In the genomic region with DNA sequence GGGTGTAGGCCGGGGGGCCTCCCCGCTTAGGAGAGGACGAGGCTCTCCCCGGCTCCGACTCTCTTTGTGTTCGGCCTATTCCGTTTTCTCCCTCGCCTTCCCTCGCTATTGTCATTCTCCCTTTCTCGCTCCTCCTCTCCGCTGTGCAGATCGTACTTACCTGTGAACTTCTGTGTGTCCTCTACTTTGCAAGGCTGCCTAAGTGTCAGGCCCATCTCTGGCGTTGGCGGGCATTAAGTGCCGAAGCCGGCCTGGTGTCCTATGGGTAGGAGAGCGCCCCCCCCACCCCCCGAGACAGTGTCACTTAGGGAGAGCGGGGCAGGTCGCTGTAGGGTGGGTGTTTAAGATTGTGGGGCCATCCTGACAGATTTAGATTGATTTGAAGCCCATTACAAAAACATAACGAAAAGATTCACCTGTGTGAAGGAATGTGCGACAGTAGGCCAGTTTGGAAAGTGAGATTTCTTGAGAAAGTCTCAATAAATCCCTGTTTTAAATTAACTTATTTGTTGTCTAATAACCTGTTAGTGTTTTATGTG, we compare ENCODE assay signal across 8 cellular contexts. TPM values are rescaled to one million over a fixed set of nuclear protein-coding genes. Genes with fewer than 3 reads are reported as not detected.
A peak's percentile ranks its signal among the peaks of the same experiment; 100 is the strongest.
DNase-seq lines count a peak whose midpoint lies in the region; ATAC-seq and TF ChIP-seq lines count a peak whose summit lies in the region.

No MANE protein-coding gene starts in this region.

- H3K27ac Mint-ChIP-seq in activated CD4-positive, alpha-beta memory T cell treated with anti-CD3 and anti-CD28 coated beads, Interleukin-2, amount 10 ng/mL, durations not matched to agents 7 days and 5 days: peak overlapping the region; percentile 97
- H3K27ac Mint-ChIP-seq in endothelial cell (ENCODE audit: unreplicated experiment): peak overlapping the region; percentile 99
- H3K27ac Mint-ChIP-seq in stimulated activated naive B cell treated with anti-CD40 and anti-IgM and Interleukin-4, amounts not matched to agents 10 μg/mL and 1 μg/mL and 100 μg/mL, for 72 hours: peak overlapping the region; percentile 99

- peaks cover 54% of the 10 kb centered on the region for H3K4me1 Mint-ChIP-seq in activated CD4-positive, alpha-beta memory T cell treated with anti-CD3 and anti-CD28 coated beads, Interleukin-2, amount 10 ng/mL, durations not matched to agents 7 days and 5 days
- peaks cover 24% of the 10 kb centered on the region for H3K4me1 Mint-ChIP-seq in endothelial cell (ENCODE audit: unreplicated experiment)
- peaks cover 23 to 54% of the 10 kb centered on the region in 2 donors for H3K4me1 Mint-ChIP-seq in stimulated activated naive B cell treated with anti-CD40 and anti-IgM and Interleukin-4, amounts not matched to agents 10 μg/mL and 1 μg/mL and 100 μg/mL, for 72 hours

- H3K4me3 ChIP-seq in mucosa of descending colon: peak overlapping the region; percentile 78

- H3K36me3 ChIP-seq in mucosa of descending colon (ENCODE audit: low read depth): no peaks in the 10 kb centered on the region

- H3K4me1 ChIP-seq in mucosa of descending colon (ENCODE audit: low read depth): peaks cover 25% of the 10 kb centered on the region

- peaks cover 82% of the 10 kb centered on the region for H3K36me3 Mint-ChIP-seq in activated CD4-positive, alpha-beta memory T cell treated with anti-CD3 and anti-CD28 coated beads, Interleukin-2, amount 10 ng/mL, durations not matched to agents 7 days and 5 days (ENCODE audit: low read depth)
- peaks cover 43% of the 10 kb centered on the region for H3K36me3 Mint-ChIP-seq in endothelial cell (ENCODE audit: low read depth, unreplicated experiment)
- H3K36me3 Mint-ChIP-seq in stimulated activated naive B cell treated with anti-CD40 and anti-IgM and Interleukin-4, amounts not matched to agents 10 μg/mL and 1 μg/mL and 100 μg/mL, for 72 hours: peaks cover 48 to 68% of the 10 kb centered on the region in 2 donors

- H3K9me3 ChIP-seq in mucosa of descending colon: peaks cover 13% of the 10 kb centered on the region

- DNase-seq in NCI-H1436 (lab: John Stamatoyannopoulos, UW) (peak; percentile 1), NCI-H1436 treated with DMSO at 0.1 percent for 48 hours (lab: John Stamatoyannopoulos, UW) (no peak), MV-4-11 (lab: John Stamatoyannopoulos, UW) (peak; percentile 26), endothelial cell (ENCODE audit: low spot score) (no peak), mucosa of descending colon (peak; percentile 51 to 64 (median 62))
- peak; percentile 49 for DNase-seq in activated CD4-positive, alpha-beta memory T cell treated with anti-CD3 and anti-CD28 coated beads, Interleukin-2, amount 10 ng/mL, durations not matched to agents 7 days and 5 days
- no peak for DNase-seq in stimulated activated naive B cell treated with anti-CD40 and anti-IgM and Interleukin-4, amounts not matched to agents 10 μg/mL and 1 μg/mL and 100 μg/mL, for 72 hours

- POLR2A ChIA-PET in activated CD4-positive, alpha-beta memory T cell treated with anti-CD3 and anti-CD28 coated beads, Interleukin-2, amount 10 ng/mL, durations not matched to agents 7 days and 5 days (lab: Charles Lee): interaction anchor here (0.7 to 1.8 kb wide), 17 partner anchors 9 to 1248 kb away, joined by 3 to 19 read pairs (median 4); partner anchors contain the start of genes INSIG1, LMBR1 and PAXIP1

- peak overlapping the region; percentile 98 for H3K4me3 Mint-ChIP-seq in activated CD4-positive, alpha-beta memory T cell treated with anti-CD3 and anti-CD28 coated beads, Interleukin-2, amount 10 ng/mL, durations not matched to agents 7 days and 5 days
- H3K4me3 Mint-ChIP-seq in endothelial cell (ENCODE audit: unreplicated experiment): peak overlapping the region; percentile 100
- H3K4me3 Mint-ChIP-seq in stimulated activated naive B cell treated with anti-CD40 and anti-IgM and Interleukin-4, amounts not matched to agents 10 μg/mL and 1 μg/mL and 100 μg/mL, for 72 hours: peak overlapping the region; percentile 92 to 97

- CTCF ChIA-PET in activated CD4-positive, alpha-beta memory T cell treated with anti-CD3 and anti-CD28 coated beads, Interleukin-2, amount 10 ng/mL, durations not matched to agents 7 days and 5 days (lab: Charles Lee): interaction anchor here (2.0 kb wide), 1 partner anchor 46 kb away, joined by 8 read pairs; no protein-coding TSS in a partner anchor

- H3K9me3 Mint-ChIP-seq in activated CD4-positive, alpha-beta memory T cell treated with anti-CD3 and anti-CD28 coated beads, Interleukin-2, amount 10 ng/mL, durations not matched to agents 7 days and 5 days: peaks cover 15% of the 10 kb centered on the region
- no peaks in the 10 kb centered on the region for H3K9me3 Mint-ChIP-seq in endothelial cell (ENCODE audit: unreplicated experiment)
- peaks cover 7 to 13% of the 10 kb centered on the region in 2 donors for H3K9me3 Mint-ChIP-seq in stimulated activated naive B cell treated with anti-CD40 and anti-IgM and Interleukin-4, amounts not matched to agents 10 μg/mL and 1 μg/mL and 100 μg/mL, for 72 hours

- TF ChIP-seq CTCF in endothelial cell (IDR thresholded peaks at IDR 0.05; ENCODE audit: unreplicated experiment): no peak
- no peak for TF ChIP-seq CTCF in mucosa of descending colon (IDR thresholded peaks at IDR 0.05)

- ATAC-seq in HG02571 (IDR thresholded peaks at IDR 0.05; ENCODE audit: unreplicated experiment) (peak; percentile 34), mucosa of descending colon (peak; percentile 50)
- ATAC-seq in stimulated activated naive B cell treated with anti-CD40 and anti-IgM and Interleukin-4, amounts not matched to agents 10 μg/mL and 1 μg/mL and 100 μg/mL, for 72 hours (replicated peaks): peak; percentile 59

- intact Hi-C loops in mucosa of descending colon (cut with DNase I, micrococcal nuclease): no loop called here

- H3K27me3 Mint-ChIP-seq in activated CD4-positive, alpha-beta memory T cell treated with anti-CD3 and anti-CD28 coated beads, Interleukin-2, amount 10 ng/mL, durations not matched to agents 7 days and 5 days: no peaks in the 10 kb centered on the region
- H3K27me3 Mint-ChIP-seq in endothelial cell (ENCODE audit: unreplicated experiment): peaks cover 11% of the 10 kb centered on the region
- no peaks in the 10 kb centered on the region for H3K27me3 Mint-ChIP-seq in stimulated activated naive B cell treated with anti-CD40 and anti-IgM and Interleukin-4, amounts not matched to agents 10 μg/mL and 1 μg/mL and 100 μg/mL, for 72 hours

RNA-seq across cellular contexts. Expression of gene RBM33, which starts 0.6 kb away (rescaled TPM):
- total RNA-seq in activated CD4-positive, alpha-beta memory T cell treated with anti-CD3 and anti-CD28 coated beads, Interleukin-2, amount 10 ng/mL, durations not matched to agents 7 days and 5 days: 10 to 100 TPM; 75.8 to 76.5 TPM
- 65.3 TPM for total RNA-seq in endothelial cell (ENCODE audit: unreplicated experiment)
- 10 to 100 TPM; 59.9 to 75.8 (median 69.8) TPM for total RNA-seq in mucosa of descending colon

Comparison
In these comparisons a context has a peak if more than half of its experiments do, and no peak if none do; other contexts are left out.
1. DNase-seq: peak in NCI-H1436 (single experiment), MV-4-11 (single experiment), activated CD4-positive, alpha-beta memory T cell treated with anti-CD3 and anti-CD28 coated beads, Interleukin-2, amount 10 ng/mL, durations not matched to agents 7 days and 5 days (single experiment) and mucosa of descending colon (3 of 3); none in NCI-H1436 treated with DMSO at 0.1 percent for 48 hours (single experiment), endothelial cell (single experiment) and stimulated activated naive B cell treated with anti-CD40 and anti-IgM and Interleukin-4, amounts not matched to agents 10 μg/mL and 1 μg/mL and 100 μg/mL, for 72 hours (single experiment).
2. Peak in every context shown above with its lines, with median percentiles within 50 percentile points of each other: ATAC-seq, H3K27ac Mint-ChIP-seq and H3K4me3 Mint-ChIP-seq.